13 cellular contexts compared by ENCODE assay signal in genomic region chr16:12901204-12901596, GRCh38. TPM values are rescaled to one million over a fixed set of nuclear protein-coding genes. Genes with fewer than 3 reads are reported as not detected.
DNase-seq lines count a peak whose midpoint lies in the region; ATAC-seq, FAIRE-seq and TF ChIP-seq lines count a peak whose summit lies in the region.
"Had no signal": no experiment of that assay in that cellular context is flagged by ENCODE, and none has a peak within 500 bp of the region (broad histone marks: within the 10 kb centered on the region; RNA-seq: fewer than 3 reads in every experiment).

No MANE protein-coding gene starts in this region.

- H3K4me1 ChIP-seq in pancreas = no peaks in the 10 kb centered on the region

- peaks cover 19% of the 10 kb centered on the region for H3K27me3 Mint-ChIP-seq in endothelial cell (ENCODE audit: unreplicated experiment)

- DNase-seq in GM13976 (ENCODE audit: low spot score) = peak; percentile 20
- peak; percentile 31 for DNase-seq in NCI-H345 treated with DMSO at 0.1 percent for 48 hours (lab: John Stamatoyannopoulos, UW; ENCODE audit: unreplicated experiment)
- peak; percentile 34 for DNase-seq in endothelial cell (ENCODE audit: low spot score)
- DNase-seq in pancreas = peak in 2 of 6 donors; percentile 37 to 68
- no peak for DNase-seq in germinal center (ENCODE audit: low spot score)
- DNase-seq in SK-N-DZ (ENCODE audit: low spot score) = no peak
- DNase-seq: activated effector memory CD4-positive, alpha-beta T cell treated with anti-CD3 and anti-CD28 coated beads, Interleukin-2, amount 50 U/mL, for 16 hours; NCI-H1694; T-helper 17 cell had no signal

- 1 to 3% methylated on average over 30 to 33 of the region's 34 CpGs for WGBS in pancreas, 2 donors

- H3K4me3 ChIP-seq in pancreas = peak overlapping the region in 1 of 4 donors; percentile 30

- intact Hi-C loops in pancreas (cut with DNase I) = no loop called here

- H3K27me3 ChIP-seq in pancreas = peaks cover 0 to 11% (median 2%) of the 10 kb centered on the region in 4 donors

- H3K27ac ChIP-seq in pancreas = no peak overlapping the region

- no peaks in the 10 kb centered on the region for H3K36me3 Mint-ChIP-seq in endothelial cell (ENCODE audit: low read depth, unreplicated experiment)
- H3K36me3 Mint-ChIP-seq: memory B cell had no signal

- no peaks in the 10 kb centered on the region for H3K9me3 ChIP-seq in pancreas

- no peaks in the 10 kb centered on the region for H3K9me3 Mint-ChIP-seq in endothelial cell (ENCODE audit: unreplicated experiment)
- H3K9me3 Mint-ChIP-seq: memory B cell had no signal

- H3K27ac Mint-ChIP-seq in endothelial cell (ENCODE audit: unreplicated experiment) = no peak overlapping the region
- H3K27ac Mint-ChIP-seq: memory B cell, T-helper 17 cell had no signal

- FAIRE-seq in pancreas (lab: Jason Lieb, UNC) = no peak
- FAIRE-seq: endometrium had no signal

- in situ Hi-C loops in GM13976 (cut with MboI; ENCODE audit: low sequenced_read_pairs, unreplicated experiment) = no loop called here

- peaks cover 2% of the 10 kb centered on the region for H3K4me1 Mint-ChIP-seq in endothelial cell (ENCODE audit: unreplicated experiment)
- H3K4me1 Mint-ChIP-seq: memory B cell had no signal

- TF ChIP-seq CTCF in GM13976 (IDR thresholded peaks at IDR 0.05; ENCODE audit: borderline replicate concordance, control extremely low read depth, extremely low read depth, insufficient read depth, missing control alignments) = no peak
- no peak for TF ChIP-seq CTCF in endothelial cell (IDR thresholded peaks at IDR 0.05; ENCODE audit: unreplicated experiment)
- no peak for TF ChIP-seq CTCF in pancreas (IDR thresholded peaks at IDR 0.05)

- peak in 3 of 4 donors; percentile 37 to 71 (median 41) for ATAC-seq in pancreas
- no peak for ATAC-seq in HG03175 (IDR thresholded peaks at IDR 0.05; ENCODE audit: unreplicated experiment)
- ATAC-seq in HG03460 (IDR thresholded peaks at IDR 0.05; ENCODE audit: unreplicated experiment) = no peak
- ATAC-seq: T-helper 17 cell had no signal

- peak overlapping the region; percentile 62 for H3K4me3 Mint-ChIP-seq in endothelial cell (ENCODE audit: unreplicated experiment)
- H3K4me3 Mint-ChIP-seq: memory B cell had no signal

- H3K36me3 ChIP-seq in pancreas = no peaks in the 10 kb centered on the region

RNA-seq across cellular contexts. Expression of gene SHISA9, which starts 0.2 kb away (rescaled TPM):
- total RNA-seq in endothelial cell (ENCODE audit: unreplicated experiment) (0.49 TPM), pancreas (1 to 10 TPM in 1 of 6 donors, under 1 TPM in 5; 0.12 to 1.3 (median 0.53) TPM)
- polyA plus RNA-seq in pancreas = under 1 TPM in 1 of 2 donors, not detected in 1; 0.33 TPM
- polyA plus RNA-seq in SK-N-DZ (2014; cell fraction: cytosol; rRNA removed) = not detected in 2 replicates
- polyA plus RNA-seq in SK-N-DZ (2014; cell fraction: nucleus; rRNA removed) = 0.01 TPM in 1 of 2 replicates, not detected in the other
- total RNA-seq: T-helper 17 cell had no signal

Comparison
In these comparisons a context has a peak if more than half of its experiments do, and no peak if none do; other contexts are left out.
1. DNase-seq: peak in GM13976 (single experiment), NCI-H345 treated with DMSO at 0.1 percent for 48 hours (single experiment) and endothelial cell (single experiment); none in germinal center (single experiment) and SK-N-DZ (single experiment).
2. ATAC-seq: peak in pancreas (3 of 4); none in HG03175 (single experiment) and HG03460 (single experiment).